19 cellular contexts compared by ENCODE assay signal in the genomic region with DNA sequence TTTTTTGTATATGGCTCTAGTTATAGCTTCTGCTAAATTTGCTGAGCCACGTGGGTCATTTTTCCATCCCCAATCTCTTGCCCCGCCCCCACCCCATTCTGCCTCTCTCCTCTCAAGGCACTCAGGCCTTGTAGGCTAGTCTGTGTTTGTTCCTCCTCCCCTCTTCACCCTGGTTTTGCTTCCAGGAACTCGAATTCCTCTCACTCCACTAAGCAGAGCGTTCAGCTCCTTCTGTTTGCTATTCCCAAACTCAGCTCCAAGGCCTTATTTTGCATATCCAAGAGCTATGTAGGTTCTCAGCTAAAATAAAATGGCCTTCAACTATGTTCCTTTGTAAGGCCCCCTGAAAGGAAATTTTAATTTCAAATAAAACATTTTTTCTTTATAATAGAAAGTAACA.
"Had no signal": no experiment of that assay in that cellular context is flagged by ENCODE, and none has a peak within 500 bp of the region (broad histone marks: within the 10 kb centered on the region; RNA-seq: fewer than 3 reads in every experiment).

No MANE protein-coding gene starts in this region.

- H3K36me3 ChIP-seq: lower lobe of right lung, neural progenitor cell, suprapubic skin, tibial nerve had no signal

- H3K9me3 Mint-ChIP-seq: neural progenitor cell had no signal

- H3K27ac Mint-ChIP-seq: activated T-helper 1 cell treated with anti-CD3 and anti-CD28 coated beads, Interleukin-12 subunit alpha, Interleukin-12 subunit beta, Interleukin-2, Interleukin-4 antibody, amounts not matched to agents 30 ng/mL and 10 ng/mL and 1 ng/mL, durations not matched to agents 14 hours and 24 hours and 36 hours; natural killer cell; neural progenitor cell had no signal

- H3K36me3 Mint-ChIP-seq: natural killer cell, neural progenitor cell had no signal

- DNase-seq: activated CD4-positive, alpha-beta T cell treated with anti-CD3 and anti-CD28 coated beads for 48 hours; activated CD4-positive, alpha-beta T cell treated with anti-CD3 and anti-CD28 coated beads, Interleukin-2, amount 50 U/mL, for 48 hours; activated CD8-positive, alpha-beta memory T cell treated with anti-CD3 and anti-CD28 coated beads, Interleukin-2, amount 50 U/mL, for 4 hours; activated gamma-delta T cell; activated naive CD4-positive, alpha-beta T cell treated with anti-CD3 and anti-CD28 coated beads, Interleukin-2, amount 50 U/mL, for 16 hours; activated T-cell treated with anti-CD3 and anti-CD28 coated beads, Interleukin-2, amount 50 U/mL, for 1 hour; amniotic stem cell; central memory CD4-positive, alpha-beta T cell; effector CD8-positive, alpha-beta T cell; lower lobe of right lung; mesenchymal stem cell; natural killer cell; right cardiac atrium; stimulated activated naive CD4-positive, alpha-beta T cell had no signal

- H3K9me3 ChIP-seq: lower lobe of right lung, suprapubic skin, tibial nerve had no signal

- H3K4me1 Mint-ChIP-seq: natural killer cell had no signal

- ATAC-seq: natural killer cell, right cardiac atrium had no signal

- H3K27ac ChIP-seq: epithelial cell of prostate, lower lobe of right lung, neural progenitor cell, suprapubic skin, tibial nerve had no signal

- H3K4me3 ChIP-seq: lower lobe of right lung, neural progenitor cell, suprapubic skin, tibial nerve had no signal

- H3K4me3 Mint-ChIP-seq: activated T-helper 1 cell treated with anti-CD3 and anti-CD28 coated beads, Interleukin-12 subunit alpha, Interleukin-12 subunit beta, Interleukin-2, Interleukin-4 antibody, amounts not matched to agents 30 ng/mL and 10 ng/mL and 1 ng/mL, durations not matched to agents 14 hours and 24 hours and 36 hours; natural killer cell; neural progenitor cell had no signal

- H3K4me1 ChIP-seq: lower lobe of right lung, neural progenitor cell, suprapubic skin, tibial nerve had no signal

- H3K27me3 ChIP-seq: neural progenitor cell, suprapubic skin, tibial nerve had no signal
